ENCODE assay signal across 3 cellular contexts in genomic region chr18:3186678-3187658, GRCh38.
TF ChIP-seq lines count a peak whose summit lies in the region.

No MANE protein-coding gene starts in this region.

TF ChIP-seq in IMR-90, 13 proteins besides CTCF, POLR2A, EP300 and RAD21:
- peak; percentile 47 for TF ChIP-seq USF2 (IDR thresholded peaks at IDR 0.05; ENCODE audit: low read depth, low read length)
- TF ChIP-seq FOS (IDR thresholded peaks at IDR 0.05; ENCODE audit: low read depth, low read length): no peak
- TF ChIP-seq NFE2L2 (IDR thresholded peaks at IDR 0.05; ENCODE audit: low read depth, low read length): no peak

TF ChIP-seq in WTC11, 78 proteins besides CTCF, POLR2A, EP300 and RAD21:
- TF ChIP-seq MYBL2 (CRISPR knock-in tag; IDR thresholded peaks at IDR 0.05) (no peak), ZNF512 (CRISPR knock-in tag; IDR thresholded peaks at IDR 0.05; ENCODE audit: borderline replicate concordance) (0 out of 2 replicates have a peak, but pooled peaks have one; percentile 78), NR1H2 (CRISPR knock-in tag; IDR thresholded peaks at IDR 0.05) (no peak)

TF ChIP-seq in HepG2, 621 proteins besides CTCF, POLR2A, EP300 and RAD21:
- TF ChIP-seq TEF (CRISPR knock-in tag; IDR thresholded peaks at IDR 0.05) (no peak), CENPX (CRISPR knock-in tag; IDR thresholded peaks at IDR 0.05) (no peak), PPARG (CRISPR knock-in tag; conservative IDR thresholded peaks at IDR 0.05) (no peak), ZUFSP (CRISPR knock-in tag; IDR thresholded peaks at IDR 0.05; ENCODE audit: borderline replicate concordance) (no peak), PLRG1 (conservative IDR thresholded peaks at IDR 0.05) (no peak), TARDBP (CRISPR knock-in tag; IDR thresholded peaks at IDR 0.05) (no peak), USF2 (IDR thresholded peaks at IDR 0.05; ENCODE audit: low read depth, low read length) (peak; percentile 81), USF2 (CRISPR knock-in tag; IDR thresholded peaks at IDR 0.05; ENCODE audit: borderline replicate concordance) (peak; percentile 41; the same call in 1 of the 2 replicates), CREB3 (CRISPR knock-in tag; IDR thresholded peaks at IDR 0.05) (no peak), ZNF543 (CRISPR knock-in tag; IDR thresholded peaks at IDR 0.05) (no peak), RAD51 (IDR thresholded peaks at IDR 0.05; ENCODE audit: borderline replicate concordance) (peak; percentile 75; the same call in 1 of the 2 replicates), ZNF138 (CRISPR knock-in tag; IDR thresholded peaks at IDR 0.05; ENCODE audit: low read depth) (no peak), POLR2AphosphoS5 (IDR thresholded peaks at IDR 0.05; ENCODE audit: low read depth, low read length) (no peak), TERF1 (CRISPR knock-in tag; IDR thresholded peaks at IDR 0.05) (no peak), ZNF160 (CRISPR knock-in tag; IDR thresholded peaks at IDR 0.05) (no peak), ZNF512B (CRISPR knock-in tag; IDR thresholded peaks at IDR 0.05; ENCODE audit: borderline replicate concordance) (no peak), GPBP1L1 (CRISPR knock-in tag; IDR thresholded peaks at IDR 0.05) (no peak), JUND (CRISPR knock-in tag; IDR thresholded peaks at IDR 0.05) (no peak), ZNF775 (CRISPR knock-in tag; IDR thresholded peaks at IDR 0.05; ENCODE audit: borderline replicate concordance) (no peak), NR1H2 (CRISPR knock-in tag; IDR thresholded peaks at IDR 0.05; ENCODE audit: borderline replicate concordance, low read depth) (no peak), KIAA2018 (CRISPR knock-in tag; IDR thresholded peaks at IDR 0.05; ENCODE audit: borderline replicate concordance) (no peak), ZNF256 (CRISPR knock-in tag; conservative IDR thresholded peaks at IDR 0.05) (no peak), ZNF614 (CRISPR knock-in tag; IDR thresholded peaks at IDR 0.05; ENCODE audit: borderline replicate concordance) (peak; percentile 54; the same call in 1 of the 2 replicates), SRSF9 (IDR thresholded peaks at IDR 0.05; ENCODE audit: borderline replicate concordance, insufficient read depth, low read depth, low read length, poor library complexity, severe bottlenecking) (no peak), ZNF12 (CRISPR knock-in tag; IDR thresholded peaks at IDR 0.05) (no peak), KDM5A (IDR thresholded peaks at IDR 0.05; ENCODE audit: borderline replicate concordance, low read length) (no peak), NFYC (CRISPR knock-in tag; IDR thresholded peaks at IDR 0.05) (no peak), ZSCAN9 (CRISPR knock-in tag; IDR thresholded peaks at IDR 0.05; ENCODE audit: borderline replicate concordance) (no peak), SMC3 (IDR thresholded peaks at IDR 0.05; ENCODE audit: low read length) (peak; percentile 37), STAG1 (CRISPR knock-in tag; IDR thresholded peaks at IDR 0.05) (peak; percentile 41), CBFB (CRISPR knock-in tag; IDR thresholded peaks at IDR 0.05) (no peak), SUZ12 (IDR thresholded peaks at IDR 0.05; ENCODE audit: low read depth, low read length) (no peak), KLF12 (CRISPR knock-in tag; IDR thresholded peaks at IDR 0.05; ENCODE audit: borderline replicate concordance) (no peak), ZNF44 (CRISPR knock-in tag; IDR thresholded peaks at IDR 0.05) (no peak)
TF ChIP-seq in HepG2: peak in this region for 5.
